In genomic region chr4:88006956-88007303, GRCh38 we compare ENCODE assay signal across 1 cellular context.
TF ChIP-seq lines count a peak whose summit lies in the region.

No MANE protein-coding gene starts in this region.

TF ChIP-seq in HepG2, 621 proteins besides CTCF, POLR2A, EP300 and RAD21 (continued from another document):
- TF ChIP-seq PAXIP1 (CRISPR knock-in tag; conservative IDR thresholded peaks at IDR 0.05), result no peak
- TF ChIP-seq ZSCAN25 (CRISPR knock-in tag; IDR thresholded peaks at IDR 0.05), result no peak
- TF ChIP-seq ZNF572 (CRISPR knock-in tag; IDR thresholded peaks at IDR 0.05), result no peak
- TF ChIP-seq SMARCC2 (IDR thresholded peaks at IDR 0.05), result no peak
- TF ChIP-seq ZNF224 (CRISPR knock-in tag; IDR thresholded peaks at IDR 0.05), result no peak
- TF ChIP-seq SMYD3 (CRISPR knock-in tag; IDR thresholded peaks at IDR 0.05), result no peak
- 0 out of 2 replicates have a peak, but pooled peaks have one; percentile 37 for TF ChIP-seq ZNF891 (CRISPR knock-in tag; IDR thresholded peaks at IDR 0.05)
- TF ChIP-seq FOXC1 (CRISPR knock-in tag; IDR thresholded peaks at IDR 0.05; ENCODE audit: borderline replicate concordance), result 0 out of 2 replicates have a peak, but pooled peaks have one; percentile 57
- no peak for TF ChIP-seq FOXM1 (CRISPR knock-in tag; IDR thresholded peaks at IDR 0.05)
- TF ChIP-seq ZNF781 (CRISPR knock-in tag; IDR thresholded peaks at IDR 0.05; ENCODE audit: borderline replicate concordance, not compliant biosample characterization), result peak; percentile 33
- TF ChIP-seq THAP9 (CRISPR knock-in tag; IDR thresholded peaks at IDR 0.05; ENCODE audit: borderline replicate concordance), result 0 out of 2 replicates have a peak, but pooled peaks have one; percentile 26
- no peak for TF ChIP-seq IRX3 (CRISPR knock-in tag; IDR thresholded peaks at IDR 0.05; ENCODE audit: borderline replicate concordance, low read depth)
- TF ChIP-seq ZNF350 (CRISPR knock-in tag; IDR thresholded peaks at IDR 0.05; ENCODE audit: borderline replicate concordance, low read depth), result 0 out of 2 replicates have a peak, but pooled peaks have one; percentile 19
- TF ChIP-seq DRAP1 (CRISPR knock-in tag; IDR thresholded peaks at IDR 0.05), result no peak
- TF ChIP-seq ZNF597 (CRISPR knock-in tag; IDR thresholded peaks at IDR 0.05), result no peak
- TF ChIP-seq ZFX (CRISPR knock-in tag; IDR thresholded peaks at IDR 0.05; ENCODE audit: low read depth), result no peak
- no peak for TF ChIP-seq GABPA (IDR thresholded peaks at IDR 0.05; ENCODE audit: low read depth, low read length)
- no peak for TF ChIP-seq GABPA (CRISPR knock-in tag; IDR thresholded peaks at IDR 0.05; ENCODE audit: low read depth)
- TF ChIP-seq ETV6 (CRISPR knock-in tag; conservative IDR thresholded peaks at IDR 0.05), result no peak
- TF ChIP-seq XRCC5 (optimal IDR thresholded peaks at IDR 0.05; ENCODE audit: low read length), result peak; percentile 49
- no peak for TF ChIP-seq NFIC (IDR thresholded peaks at IDR 0.05; ENCODE audit: low read length)
- no peak for TF ChIP-seq KDM5A (IDR thresholded peaks at IDR 0.05; ENCODE audit: borderline replicate concordance, low read length)
- TF ChIP-seq SIX1 (CRISPR knock-in tag; IDR thresholded peaks at IDR 0.05; ENCODE audit: borderline replicate concordance), result no peak
